In genomic region chr1:208369050-208369449, GRCh38 we compare ENCODE assay signal across 21 cellular contexts.
"Had no signal": no experiment of that assay in that cellular context is flagged by ENCODE, and none has a peak within 500 bp of the region (broad histone marks: within the 10 kb centered on the region; RNA-seq: fewer than 3 reads in every experiment).

No MANE protein-coding gene starts in this region.

- H3K27me3 ChIP-seq: neural progenitor cell, right lobe of liver, uterus had no signal

- H3K36me3 ChIP-seq: esophagus squamous epithelium, gastroesophageal sphincter, neural progenitor cell, right lobe of liver, uterus had no signal

- H3K4me1 ChIP-seq: esophagus squamous epithelium, gastroesophageal sphincter, right lobe of liver, uterus had no signal

- H3K4me2 ChIP-seq: neural progenitor cell had no signal

- H2AFZ ChIP-seq: neural progenitor cell had no signal

- DNase-seq: activated CD4-positive, alpha-beta memory T cell treated with anti-CD3 and anti-CD28 coated beads for 36 hours; activated CD4-positive, alpha-beta T cell treated with anti-CD3 and anti-CD28 coated beads for 4 hours; activated CD4-positive, CD25-positive, alpha-beta regulatory T cell; activated effector memory CD4-positive, alpha-beta T cell treated with anti-CD3 and anti-CD28 coated beads, Interleukin-2, amount 50 U/mL, for 16 hours; activated naive CD4-positive, alpha-beta T cell treated with anti-CD3 and anti-CD28 coated beads, Interleukin-2, amount 10 ng/mL, durations not matched to agents 7 days and 5 days; amygdala; endodermal cell; esophagus squamous epithelium; head of caudate nucleus; hypothalamus; naive thymus-derived CD4-positive, alpha-beta T cell; posterior cingulate gyrus; right lobe of liver; stimulated activated CD4-positive, alpha-beta T cell treated with anti-CD3 and anti-CD28 coated beads, Interleukin-1b, Interleukin-23, amount 100 ng/mL, for 48 hours; stimulated activated naive CD8-positive, alpha-beta T cell treated with anti-CD3 and anti-CD28 coated beads, Interleukin-15, amount 100 ng/mL, for 72 hours; trophoblast cell; uterus had no signal

- H3K4me3 ChIP-seq: coronary artery, esophagus squamous epithelium, gastroesophageal sphincter, neural progenitor cell, right lobe of liver, skin epidermis, uterus had no signal

- H3K9me3 ChIP-seq: esophagus squamous epithelium, gastroesophageal sphincter, right lobe of liver, uterus had no signal

- ATAC-seq: gastroesophageal sphincter; naive thymus-derived CD4-positive, alpha-beta T cell; stimulated activated naive CD8-positive, alpha-beta T cell treated with anti-CD3 and anti-CD28 coated beads, Interleukin-15, amount 100 ng/mL, for 72 hours had no signal

- H3K9ac ChIP-seq: neural progenitor cell had no signal

- H3K27ac ChIP-seq: coronary artery, esophagus squamous epithelium, gastroesophageal sphincter, neural progenitor cell, right lobe of liver, skin epidermis, uterus had no signal
